ENCODE assay signal across 7 cellular contexts in genomic region chr2:28356095-28356911, GRCh38.
A peak's percentile ranks its signal among the peaks of the same experiment; 100 is the strongest.
DNase-seq lines count a peak whose midpoint lies in the region; ATAC-seq lines count a peak whose summit lies in the region.

No MANE protein-coding gene starts in this region.

- H3K4me1 Mint-ChIP-seq in central memory CD8-positive, alpha-beta T cell, result peaks cover 38% of the 10 kb centered on the region
- peaks cover 63% of the 10 kb centered on the region for H3K4me1 Mint-ChIP-seq in stimulated activated effector memory CD8-positive, alpha-beta T cell treated with anti-CD3 and anti-CD28 coated beads, Interleukin-12 subunit alpha, Interleukin-12 subunit beta, amount 100 ng/mL, for 72 hours

- H3K36me3 Mint-ChIP-seq in central memory CD8-positive, alpha-beta T cell (ENCODE audit: insufficient read depth), result peaks cover 17% of the 10 kb centered on the region
- H3K36me3 Mint-ChIP-seq in stimulated activated effector memory CD8-positive, alpha-beta T cell treated with anti-CD3 and anti-CD28 coated beads, Interleukin-12 subunit alpha, Interleukin-12 subunit beta, amount 100 ng/mL, for 72 hours, result peaks cover 14% of the 10 kb centered on the region

- DNase-seq in EL (peak; percentile 91), NCI-H446 treated with DMSO at 0.1 percent for 48 hours (lab: John Stamatoyannopoulos, UW) (peak; percentile 60), left kidney (ENCODE audit: low read depth, low spot score) (peak; percentile 70)
- DNase-seq in central memory CD8-positive, alpha-beta T cell (ENCODE audit: low spot score in 2 of 2), result peak in 1 of 2 donors; percentile 37
- no peak for DNase-seq in stimulated activated effector memory CD8-positive, alpha-beta T cell treated with anti-CD3 and anti-CD28 coated beads, Interleukin-12 subunit alpha, Interleukin-12 subunit beta, amount 100 ng/mL, for 72 hours (ENCODE audit: low spot score in 2 of 2)

- no peak overlapping the region for H3K4me3 Mint-ChIP-seq in central memory CD8-positive, alpha-beta T cell
- H3K4me3 Mint-ChIP-seq in stimulated activated effector memory CD8-positive, alpha-beta T cell treated with anti-CD3 and anti-CD28 coated beads, Interleukin-12 subunit alpha, Interleukin-12 subunit beta, amount 100 ng/mL, for 72 hours, result peak overlapping the region; percentile 21

- H3K27ac Mint-ChIP-seq in central memory CD8-positive, alpha-beta T cell (ENCODE audit: low read depth), result peak overlapping the region; percentile 75
- peak overlapping the region; percentile 91 for H3K27ac Mint-ChIP-seq in stimulated activated effector memory CD8-positive, alpha-beta T cell treated with anti-CD3 and anti-CD28 coated beads, Interleukin-12 subunit alpha, Interleukin-12 subunit beta, amount 100 ng/mL, for 72 hours

- no peaks in the 10 kb centered on the region for H3K27me3 Mint-ChIP-seq in central memory CD8-positive, alpha-beta T cell

- no peaks in the 10 kb centered on the region for H3K9me3 Mint-ChIP-seq in central memory CD8-positive, alpha-beta T cell
- H3K9me3 Mint-ChIP-seq in stimulated activated effector memory CD8-positive, alpha-beta T cell treated with anti-CD3 and anti-CD28 coated beads, Interleukin-12 subunit alpha, Interleukin-12 subunit beta, amount 100 ng/mL, for 72 hours, result no peaks in the 10 kb centered on the region

- ATAC-seq in central memory CD8-positive, alpha-beta T cell (replicated peaks; ENCODE audit: extremely low read depth, poor library complexity, severe bottlenecking), result peak; percentile 6
- ATAC-seq in stimulated activated effector memory CD8-positive, alpha-beta T cell treated with anti-CD3 and anti-CD28 coated beads, Interleukin-12 subunit alpha, Interleukin-12 subunit beta, amount 100 ng/mL, for 72 hours, result peak; percentile 53
- ATAC-seq in GM18519 (IDR thresholded peaks at IDR 0.05; ENCODE audit: low FRiP score, unreplicated experiment), result no peak
- ATAC-seq in GM21528 (IDR thresholded peaks at IDR 0.05; ENCODE audit: low FRiP score, unreplicated experiment), result no peak

Comparison
In these comparisons a context has a peak if more than half of its experiments do, and no peak if none do; other contexts are left out.
1. DNase-seq: peak in EL (single experiment), NCI-H446 treated with DMSO at 0.1 percent for 48 hours (single experiment) and left kidney (single experiment); none in stimulated activated effector memory CD8-positive, alpha-beta T cell treated with anti-CD3 and anti-CD28 coated beads, Interleukin-12 subunit alpha, Interleukin-12 subunit beta, amount 100 ng/mL, for 72 hours (0 of 2).
2. ATAC-seq: peak in central memory CD8-positive, alpha-beta T cell (single experiment) and stimulated activated effector memory CD8-positive, alpha-beta T cell treated with anti-CD3 and anti-CD28 coated beads, Interleukin-12 subunit alpha, Interleukin-12 subunit beta, amount 100 ng/mL, for 72 hours (single experiment); none in GM18519 (single experiment) and GM21528 (single experiment).